ENCODE assay signal across 1 cellular context in the genomic region with DNA sequence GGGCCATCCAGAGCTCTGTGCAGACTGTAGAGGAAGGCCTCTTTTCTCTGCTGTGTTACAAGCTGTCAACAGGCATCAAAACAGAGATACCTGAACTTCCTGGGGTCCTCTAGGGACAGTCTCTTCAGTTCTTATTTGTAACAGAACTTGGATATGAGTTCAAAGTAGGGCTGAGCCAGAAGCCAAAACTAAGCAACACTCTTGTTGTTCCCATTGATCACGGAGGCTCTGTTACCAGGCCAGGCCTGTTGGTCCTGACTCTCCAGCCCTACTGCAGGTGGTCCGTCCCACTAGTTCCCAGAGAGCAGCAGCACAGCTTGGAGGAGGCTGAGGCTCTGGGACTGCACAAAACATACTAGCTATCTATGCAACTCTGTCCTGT.
TF ChIP-seq lines count a peak whose summit lies in the region.

No MANE protein-coding gene starts in this region.

TF ChIP-seq in IMR-90, 13 proteins besides CTCF, POLR2A, EP300 and RAD21:
- TF ChIP-seq NFE2L2 (IDR thresholded peaks at IDR 0.05; ENCODE audit: low read depth, low read length) (no peak), RFX5 (IDR thresholded peaks at IDR 0.05; ENCODE audit: low read depth, low read length) (no peak), MAZ (IDR thresholded peaks at IDR 0.05; ENCODE audit: borderline replicate concordance, low read depth, low read length) (no peak), CHD1 (IDR thresholded peaks at IDR 0.05; ENCODE audit: low read depth, low read length) (no peak), SMC3 (IDR thresholded peaks at IDR 0.05; ENCODE audit: low read depth, low read length) (no peak), MAFK (IDR thresholded peaks at IDR 0.05; ENCODE audit: low read depth, low read length) (no peak), FOS (IDR thresholded peaks at IDR 0.05; ENCODE audit: low read depth, low read length) (no peak), MXI1 (IDR thresholded peaks at IDR 0.05; ENCODE audit: borderline replicate concordance, low read depth, low read length) (no peak)
TF ChIP-seq in IMR-90: peak in this region for 0.
